In genomic region chr10:124696446-124697392, GRCh38 we compare ENCODE assay signal across 8 cellular contexts.
A peak's percentile ranks its signal among the peaks of the same experiment; 100 is the strongest.
DNase-seq lines count a peak whose midpoint lies in the region; ATAC-seq and FAIRE-seq lines count a peak whose summit lies in the region.

No MANE protein-coding gene starts in this region.

- no peaks in the 10 kb centered on the region for H3K27me3 Mint-ChIP-seq in stimulated activated naive CD8-positive, alpha-beta T cell treated with anti-CD3 and anti-CD28 coated beads, Interleukin-15, Interleukin-2, amounts not matched to agents 100 ng/mL and 50 ng/mL, for 24 hours

- peaks cover 0 to 58% (median 31%) of the 10 kb centered on the region in 11 experiments; a peak in 10 of 22 replicates for H4K20me1 ChIP-seq in BLaER1 treated with 17β-estradiol and CSF1 and Interleukin-3, amounts not matched to agents 10 nM and 100 nM

- H3K4me2 ChIP-seq in BLaER1 treated with 17β-estradiol and CSF1 and Interleukin-3, amounts not matched to agents 10 nM and 100 nM, result peak overlapping the region; percentile 84 to 97 (median 91)

- no peaks in the 10 kb centered on the region for H3K9me3 Mint-ChIP-seq in stimulated activated naive CD8-positive, alpha-beta T cell treated with anti-CD3 and anti-CD28 coated beads, Interleukin-15, Interleukin-2, amounts not matched to agents 100 ng/mL and 50 ng/mL, for 24 hours

- H3K27me3 ChIP-seq in BLaER1 treated with 17β-estradiol and CSF1 and Interleukin-3, amounts not matched to agents 10 nM and 100 nM, result no peaks in the 10 kb centered on the region

- H3K9me3 ChIP-seq in BLaER1 treated with 17β-estradiol and CSF1 and Interleukin-3, amounts not matched to agents 10 nM and 100 nM (replicated peaks in 1 of 11), result no peaks in the 10 kb centered on the region

- DNase-seq in GM19238 (ENCODE audit: insufficient read length, low spot score), result peak; percentile 78
- DNase-seq in RCC 7860 (ENCODE audit: low spot score), result no peak
- DNase-seq in NCI-H2227 treated with DMSO at 0.1 percent for 48 hours (lab: John Stamatoyannopoulos, UW), result no peak
- no peak for DNase-seq in NCI-H2107 (lab: John Stamatoyannopoulos, UW)

- H3K27ac Mint-ChIP-seq in stimulated activated naive CD8-positive, alpha-beta T cell treated with anti-CD3 and anti-CD28 coated beads, Interleukin-15, Interleukin-2, amounts not matched to agents 100 ng/mL and 50 ng/mL, for 24 hours, result peak overlapping the region; percentile 94

- H3K27ac ChIP-seq in BLaER1 treated with 17β-estradiol and CSF1 and Interleukin-3, amounts not matched to agents 10 nM and 100 nM, result peak overlapping the region; percentile 39 to 88 (median 80); a peak in 20 of 22 replicates
- H3K27ac ChIP-seq in angular gyrus (ENCODE audit: low read depth, low read length), result peak overlapping the region; percentile 95

- peaks cover 90% of the 10 kb centered on the region for H3K4me1 Mint-ChIP-seq in stimulated activated naive CD8-positive, alpha-beta T cell treated with anti-CD3 and anti-CD28 coated beads, Interleukin-15, Interleukin-2, amounts not matched to agents 100 ng/mL and 50 ng/mL, for 24 hours (ENCODE audit: low read depth)

- H3K4me1 ChIP-seq in BLaER1 treated with 17β-estradiol and CSF1 and Interleukin-3, amounts not matched to agents 10 nM and 100 nM, result peaks cover 70 to 100% (median 98%) of the 10 kb centered on the region in 10 experiments

- peak overlapping the region in 8 of 10 experiments; percentile 15 to 55 (median 38); a peak in 15 of 20 replicates for H3K4me3 ChIP-seq in BLaER1 treated with 17β-estradiol and CSF1 and Interleukin-3, amounts not matched to agents 10 nM and 100 nM

- peaks cover 15 to 52% (median 23%) of the 10 kb centered on the region in 11 experiments for H3K36me3 ChIP-seq in BLaER1 treated with 17β-estradiol and CSF1 and Interleukin-3, amounts not matched to agents 10 nM and 100 nM

- FAIRE-seq in RCC 7860 (lab: Jason Lieb, UNC), result no peak

- peak; percentile 69 for ATAC-seq in HG03139 (IDR thresholded peaks at IDR 0.05; ENCODE audit: unreplicated experiment)

- H3K4me3 Mint-ChIP-seq in stimulated activated naive CD8-positive, alpha-beta T cell treated with anti-CD3 and anti-CD28 coated beads, Interleukin-15, Interleukin-2, amounts not matched to agents 100 ng/mL and 50 ng/mL, for 24 hours, result peak overlapping the region; percentile 72

- peak overlapping the region; percentile 54 to 79 (median 73); a peak in 21 of 22 replicates for H3K9ac ChIP-seq in BLaER1 treated with 17β-estradiol and CSF1 and Interleukin-3, amounts not matched to agents 10 nM and 100 nM

- H3K36me3 Mint-ChIP-seq in stimulated activated naive CD8-positive, alpha-beta T cell treated with anti-CD3 and anti-CD28 coated beads, Interleukin-15, Interleukin-2, amounts not matched to agents 100 ng/mL and 50 ng/mL, for 24 hours (ENCODE audit: low read depth), result peaks cover 23% of the 10 kb centered on the region
